In the genomic region with DNA sequence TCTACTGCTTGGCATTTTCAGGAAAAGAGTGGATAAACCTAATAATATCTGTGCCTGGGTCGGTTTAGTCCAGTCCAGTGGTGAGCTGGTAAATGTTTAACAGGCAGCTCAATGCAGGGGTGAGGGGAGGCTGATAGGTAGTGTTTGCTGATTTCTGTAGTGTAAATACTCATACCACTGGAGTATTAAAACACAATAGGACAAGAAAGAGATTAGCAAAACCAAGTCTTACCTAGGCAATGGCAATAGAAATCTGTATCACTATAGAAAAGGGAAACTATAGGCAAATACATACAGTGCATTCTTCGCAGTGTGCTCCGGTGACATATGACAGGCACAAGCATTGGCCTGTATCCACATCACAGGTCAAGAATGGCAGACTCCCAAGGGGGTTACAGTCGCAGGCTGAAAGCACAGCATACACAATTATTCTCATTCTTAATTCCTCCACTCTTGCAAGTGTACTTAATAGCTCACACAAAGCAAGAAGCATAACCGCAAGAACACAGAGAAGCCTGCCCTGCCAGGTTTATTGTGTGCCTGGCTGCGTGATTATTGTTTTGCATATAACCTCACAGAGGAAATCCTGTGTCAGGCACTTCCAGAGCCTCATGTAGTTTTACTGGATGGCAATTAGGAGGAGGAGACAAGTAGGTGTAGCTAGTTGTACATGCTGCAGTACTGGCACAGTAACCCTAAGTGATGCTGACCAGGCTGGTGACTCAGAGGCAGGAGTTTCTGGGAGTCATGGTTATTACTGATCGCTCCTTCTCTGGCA, we compare ENCODE assay signal across 8 cellular contexts. TPM values are rescaled to one million over a fixed set of nuclear protein-coding genes. Genes with fewer than 3 reads are reported as not detected.
DNase-seq lines count a peak whose midpoint lies in the region; ATAC-seq and TF ChIP-seq lines count a peak whose summit lies in the region.

No MANE protein-coding gene starts in this region.

- intact Hi-C loops in spleen (cut with DNase I; ENCODE audit: low total_unique reads) = no loop called here

- no peak for TF ChIP-seq CTCF in spleen (IDR thresholded peaks at IDR 0.05 in 8 of 11, conservative IDR thresholded peaks at IDR 0.05 in 3 of 11)

- peaks cover 0 to 12% (median 5%) of the 10 kb centered on the region in 6 donors for H3K4me1 ChIP-seq in spleen

- H3K27me3 ChIP-seq in spleen (replicated peaks in 1 of 7) = peaks cover 0 to 6% (median 0%) of the 10 kb centered on the region in 7 donors

- H3K9me3 ChIP-seq in spleen = no peaks in the 10 kb centered on the region

- ATAC-seq in HG03196 (IDR thresholded peaks at IDR 0.05; ENCODE audit: unreplicated experiment) = no peak

- H3K36me3 ChIP-seq in spleen = no peaks in the 10 kb centered on the region

- WGBS in spleen, 5 donors = 43 to 64% (median 57%) methylated on average over 7 of the region's 7 CpGs

- H3K27ac ChIP-seq in spleen = no peak overlapping the region

- TF ChIP-seq POLR2A in spleen (IDR thresholded peaks at IDR 0.05) = no peak

- H3K4me3 ChIP-seq in spleen = no peak overlapping the region

- DNase-seq in EH (ENCODE audit: low read depth) = peak; percentile 93
- DNase-seq in NCI-H128 (lab: John Stamatoyannopoulos, UW; ENCODE audit: unreplicated experiment) = peak; percentile 34
- DNase-seq in dedifferentiated amniotic fluid mesenchymal stem cell (ENCODE audit: extremely low spot score) = peak; percentile 66
- peak; percentile 75 for DNase-seq in myocyte (ENCODE audit: low read depth)
- no peak for DNase-seq in activated CD4-positive, alpha-beta T cell treated with anti-CD3 and anti-CD28 coated beads for 48 hours
- no peak for DNase-seq in LoVo (ENCODE audit: low spot score)
- DNase-seq in spleen = no peak

RNA-seq across cellular contexts. Expression of gene LAMB4, which starts 35.0 kb away (rescaled TPM):
- total RNA-seq in myocyte (0.16 TPM in 1 of 2 replicates, not detected in the other), spleen (under 1 TPM in 6 of 7 donors, not detected in 1; 0.14 to 0.94 (median 0.27) TPM)
- polyA plus RNA-seq in myocyte (2012) = 0.03 TPM
- under 1 TPM in 2 of 3 donors, not detected in 1; 0.03 to 0.24 TPM for polyA plus RNA-seq in spleen

Comparison
In these comparisons a context has a peak if more than half of its experiments do, and no peak if none do; other contexts are left out.
1. DNase-seq: peak in EH (single experiment), NCI-H128 (single experiment), dedifferentiated amniotic fluid mesenchymal stem cell (single experiment) and myocyte (single experiment); none in activated CD4-positive, alpha-beta T cell treated with anti-CD3 and anti-CD28 coated beads for 48 hours (single experiment), LoVo (single experiment) and spleen (single experiment).